1 cellular context compared by ENCODE assay signal in the genomic region with DNA sequence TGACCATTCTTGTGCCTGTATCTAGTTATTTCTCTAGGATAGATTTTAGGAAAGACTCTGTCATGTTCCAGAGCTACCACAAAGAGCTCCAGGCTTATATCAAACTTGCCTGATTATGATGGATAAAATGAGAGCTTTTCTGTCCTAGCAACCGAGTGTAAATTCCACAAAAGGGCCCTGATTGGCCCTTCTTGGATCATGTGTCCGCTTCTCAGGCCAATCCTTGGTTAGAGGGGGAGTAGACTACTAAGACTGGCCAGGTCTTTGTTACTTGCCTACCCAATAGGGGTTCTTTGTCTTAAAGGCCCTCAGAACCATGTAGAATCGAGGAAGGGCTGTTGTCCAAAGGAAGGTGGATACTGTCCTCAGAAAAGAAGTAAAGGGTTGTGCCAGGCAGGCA.
TF ChIP-seq lines count a peak whose summit lies in the region.

No MANE protein-coding gene starts in this region.

TF ChIP-seq in H1, 55 proteins besides CTCF, POLR2A, EP300 and RAD21:
- TF ChIP-seq SRF (IDR thresholded peaks at IDR 0.05; ENCODE audit: low read depth, low read length) = no peak
- TF ChIP-seq SP4 (IDR thresholded peaks at IDR 0.05; ENCODE audit: low read length) = no peak
- no peak for TF ChIP-seq TAF7 (optimal IDR thresholded peaks at IDR 0.05; ENCODE audit: borderline replicate concordance, low read depth, low read length)
- TF ChIP-seq E2F6 (IDR thresholded peaks at IDR 0.05) = no peak
- peak; percentile 26; the same call in 1 of the 2 replicates for TF ChIP-seq TBP (IDR thresholded peaks at IDR 0.05; ENCODE audit: low read depth, low read length)
- TF ChIP-seq SIN3A (conservative IDR thresholded peaks at IDR 0.05 in 1 of 2, IDR thresholded peaks at IDR 0.05 in 1 of 2; ENCODE audit: low read depth in 1 of 2, low read length in 2 of 2) = 0 out of 4 replicates have a peak, but pooled peaks of 1 of the 2 experiments have one; percentile 18
- no peak for TF ChIP-seq MAX (IDR thresholded peaks at IDR 0.05)
- TF ChIP-seq HDAC6 (IDR thresholded peaks at IDR 0.05; ENCODE audit: low read depth, low read length) = no peak
- no peak for TF ChIP-seq ZNF274 (IDR thresholded peaks at IDR 0.05; ENCODE audit: borderline replicate concordance, extremely low read depth, low read length)
- TF ChIP-seq YY1 (IDR thresholded peaks at IDR 0.05; ENCODE audit: low read depth, low read length) = no peak
- no peak for TF ChIP-seq BRCA1 (IDR thresholded peaks at IDR 0.05; ENCODE audit: low read depth, low read length)
- peak; percentile 67; the same call in 1 of the 2 replicates for TF ChIP-seq SP1 (IDR thresholded peaks at IDR 0.05; ENCODE audit: low read depth, low read length)
- TF ChIP-seq FOSL1 (IDR thresholded peaks at IDR 0.05; ENCODE audit: insufficient read depth, low read depth, low read length) = no peak
- no peak for TF ChIP-seq PHF8 (conservative IDR thresholded peaks at IDR 0.05; ENCODE audit: low read depth, low read length)
- no peak for TF ChIP-seq EZH2 (IDR thresholded peaks at IDR 0.05; ENCODE audit: low read depth, low read length, severe bottlenecking)
- TF ChIP-seq SAP30 (IDR thresholded peaks at IDR 0.05; ENCODE audit: insufficient read depth, insufficient replicate concordance, low read length) = no peak
- TF ChIP-seq KDM5A (IDR thresholded peaks at IDR 0.05; ENCODE audit: low read length) = no peak
- no peak for TF ChIP-seq SIRT6 (IDR thresholded peaks at IDR 0.05; ENCODE audit: low read length)
- TF ChIP-seq POLR2AphosphoS5 (IDR thresholded peaks at IDR 0.05; ENCODE audit: low read depth, low read length) = no peak
- TF ChIP-seq, protein P1, sequence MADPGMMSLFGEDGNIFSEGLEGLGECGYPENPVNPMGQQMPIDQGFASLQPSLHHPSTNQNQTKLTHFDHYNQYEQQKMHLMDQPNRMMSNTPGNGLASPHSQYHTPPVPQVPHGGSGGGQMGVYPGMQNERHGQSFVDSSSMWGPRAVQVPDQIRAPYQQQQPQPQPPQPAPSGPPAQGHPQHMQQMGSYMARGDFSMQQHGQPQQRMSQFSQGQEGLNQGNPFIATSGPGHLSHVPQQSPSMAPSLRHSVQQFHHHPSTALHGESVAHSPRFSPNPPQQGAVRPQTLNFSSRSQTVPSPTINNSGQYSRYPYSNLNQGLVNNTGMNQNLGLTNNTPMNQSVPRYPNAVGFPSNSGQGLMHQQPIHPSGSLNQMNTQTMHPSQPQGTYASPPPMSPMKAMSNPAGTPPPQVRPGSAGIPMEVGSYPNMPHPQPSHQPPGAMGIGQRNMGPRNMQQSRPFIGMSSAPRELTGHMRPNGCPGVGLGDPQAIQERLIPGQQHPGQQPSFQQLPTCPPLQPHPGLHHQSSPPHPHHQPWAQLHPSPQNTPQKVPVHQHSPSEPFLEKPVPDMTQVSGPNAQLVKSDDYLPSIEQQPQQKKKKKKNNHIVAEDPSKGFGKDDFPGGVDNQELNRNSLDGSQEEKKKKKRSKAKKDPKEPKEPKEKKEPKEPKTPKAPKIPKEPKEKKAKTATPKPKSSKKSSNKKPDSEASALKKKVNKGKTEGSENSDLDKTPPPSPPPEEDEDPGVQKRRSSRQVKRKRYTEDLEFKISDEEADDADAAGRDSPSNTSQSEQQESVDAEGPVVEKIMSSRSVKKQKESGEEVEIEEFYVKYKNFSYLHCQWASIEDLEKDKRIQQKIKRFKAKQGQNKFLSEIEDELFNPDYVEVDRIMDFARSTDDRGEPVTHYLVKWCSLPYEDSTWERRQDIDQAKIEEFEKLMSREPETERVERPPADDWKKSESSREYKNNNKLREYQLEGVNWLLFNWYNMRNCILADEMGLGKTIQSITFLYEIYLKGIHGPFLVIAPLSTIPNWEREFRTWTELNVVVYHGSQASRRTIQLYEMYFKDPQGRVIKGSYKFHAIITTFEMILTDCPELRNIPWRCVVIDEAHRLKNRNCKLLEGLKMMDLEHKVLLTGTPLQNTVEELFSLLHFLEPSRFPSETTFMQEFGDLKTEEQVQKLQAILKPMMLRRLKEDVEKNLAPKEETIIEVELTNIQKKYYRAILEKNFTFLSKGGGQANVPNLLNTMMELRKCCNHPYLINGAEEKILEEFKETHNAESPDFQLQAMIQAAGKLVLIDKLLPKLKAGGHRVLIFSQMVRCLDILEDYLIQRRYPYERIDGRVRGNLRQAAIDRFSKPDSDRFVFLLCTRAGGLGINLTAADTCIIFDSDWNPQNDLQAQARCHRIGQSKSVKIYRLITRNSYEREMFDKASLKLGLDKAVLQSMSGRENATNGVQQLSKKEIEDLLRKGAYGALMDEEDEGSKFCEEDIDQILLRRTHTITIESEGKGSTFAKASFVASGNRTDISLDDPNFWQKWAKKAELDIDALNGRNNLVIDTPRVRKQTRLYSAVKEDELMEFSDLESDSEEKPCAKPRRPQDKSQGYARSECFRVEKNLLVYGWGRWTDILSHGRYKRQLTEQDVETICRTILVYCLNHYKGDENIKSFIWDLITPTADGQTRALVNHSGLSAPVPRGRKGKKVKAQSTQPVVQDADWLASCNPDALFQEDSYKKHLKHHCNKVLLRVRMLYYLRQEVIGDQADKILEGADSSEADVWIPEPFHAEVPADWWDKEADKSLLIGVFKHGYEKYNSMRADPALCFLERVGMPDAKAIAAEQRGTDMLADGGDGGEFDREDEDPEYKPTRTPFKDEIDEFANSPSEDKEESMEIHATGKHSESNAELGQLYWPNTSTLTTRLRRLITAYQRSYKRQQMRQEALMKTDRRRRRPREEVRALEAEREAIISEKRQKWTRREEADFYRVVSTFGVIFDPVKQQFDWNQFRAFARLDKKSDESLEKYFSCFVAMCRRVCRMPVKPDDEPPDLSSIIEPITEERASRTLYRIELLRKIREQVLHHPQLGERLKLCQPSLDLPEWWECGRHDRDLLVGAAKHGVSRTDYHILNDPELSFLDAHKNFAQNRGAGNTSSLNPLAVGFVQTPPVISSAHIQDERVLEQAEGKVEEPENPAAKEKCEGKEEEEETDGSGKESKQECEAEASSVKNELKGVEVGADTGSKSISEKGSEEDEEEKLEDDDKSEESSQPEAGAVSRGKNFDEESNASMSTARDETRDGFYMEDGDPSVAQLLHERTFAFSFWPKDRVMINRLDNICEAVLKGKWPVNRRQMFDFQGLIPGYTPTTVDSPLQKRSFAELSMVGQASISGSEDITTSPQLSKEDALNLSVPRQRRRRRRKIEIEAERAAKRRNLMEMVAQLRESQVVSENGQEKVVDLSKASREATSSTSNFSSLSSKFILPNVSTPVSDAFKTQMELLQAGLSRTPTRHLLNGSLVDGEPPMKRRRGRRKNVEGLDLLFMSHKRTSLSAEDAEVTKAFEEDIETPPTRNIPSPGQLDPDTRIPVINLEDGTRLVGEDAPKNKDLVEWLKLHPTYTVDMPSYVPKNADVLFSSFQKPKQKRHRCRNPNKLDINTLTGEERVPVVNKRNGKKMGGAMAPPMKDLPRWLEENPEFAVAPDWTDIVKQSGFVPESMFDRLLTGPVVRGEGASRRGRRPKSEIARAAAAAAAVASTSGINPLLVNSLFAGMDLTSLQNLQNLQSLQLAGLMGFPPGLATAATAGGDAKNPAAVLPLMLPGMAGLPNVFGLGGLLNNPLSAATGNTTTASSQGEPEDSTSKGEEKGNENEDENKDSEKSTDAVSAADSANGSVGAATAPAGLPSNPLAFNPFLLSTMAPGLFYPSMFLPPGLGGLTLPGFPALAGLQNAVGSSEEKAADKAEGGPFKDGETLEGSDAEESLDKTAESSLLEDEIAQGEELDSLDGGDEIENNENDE (IDR thresholded peaks at IDR 0.05; ENCODE audit: insufficient replicate concordance, low read length) = no peak
- TF ChIP-seq SUZ12 (IDR thresholded peaks at IDR 0.05; ENCODE audit: low read length) = no peak
- no peak for TF ChIP-seq POU5F1 (IDR thresholded peaks at IDR 0.05; ENCODE audit: low read depth, low read length)
- TF ChIP-seq GABPA (IDR thresholded peaks at IDR 0.05; ENCODE audit: borderline replicate concordance, insufficient read depth, low read length) = no peak
- no peak for TF ChIP-seq NRF1 (IDR thresholded peaks at IDR 0.05; ENCODE audit: low read depth, low read length)
- no peak for TF ChIP-seq JUND (IDR thresholded peaks at IDR 0.05; ENCODE audit: low read length)
- no peak for TF ChIP-seq TCF12 (IDR thresholded peaks at IDR 0.05; ENCODE audit: low read depth, low read length)
- TF ChIP-seq CHD2 (IDR thresholded peaks at IDR 0.05; ENCODE audit: low read length) = peak; percentile 40; the same call in 1 of the 2 replicates
- no peak for TF ChIP-seq RNF2 (IDR thresholded peaks at IDR 0.05; ENCODE audit: borderline replicate concordance, low read depth, low read length, missing control alignments, poor library complexity, severe bottlenecking)
- TF ChIP-seq, protein P2, sequence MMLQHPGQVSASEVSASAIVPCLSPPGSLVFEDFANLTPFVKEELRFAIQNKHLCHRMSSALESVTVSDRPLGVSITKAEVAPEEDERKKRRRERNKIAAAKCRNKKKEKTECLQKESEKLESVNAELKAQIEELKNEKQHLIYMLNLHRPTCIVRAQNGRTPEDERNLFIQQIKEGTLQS (IDR thresholded peaks at IDR 0.05; ENCODE audit: insufficient read depth, low read depth, low read length) = peak; percentile 29; the same call in 1 of the 2 replicates
- TF ChIP-seq NANOG (IDR thresholded peaks at IDR 0.05; ENCODE audit: insufficient read depth, low read depth, low read length, poor library complexity, severe bottlenecking) = no peak
- TF ChIP-seq RFX5 (IDR thresholded peaks at IDR 0.05; ENCODE audit: borderline replicate concordance, low read depth, low read length) = peak; percentile 93
- no peak for TF ChIP-seq BACH1 (IDR thresholded peaks at IDR 0.05; ENCODE audit: low read length)
- TF ChIP-seq CEBPB (IDR thresholded peaks at IDR 0.05; ENCODE audit: low read depth, low read length) = no peak
- TF ChIP-seq RBBP5 (IDR thresholded peaks at IDR 0.05; ENCODE audit: borderline replicate concordance, low read depth, low read length) = no peak
- TF ChIP-seq GTF2F1 (IDR thresholded peaks at IDR 0.05; ENCODE audit: borderline replicate concordance, low read depth, low read length) = no peak
- TF ChIP-seq CREB1 (IDR thresholded peaks at IDR 0.05) = peak; percentile 27; the same call in 1 of the 2 replicates
- TF ChIP-seq BCL11A (IDR thresholded peaks at IDR 0.05; ENCODE audit: low read depth in 2 of 2, low read length in 2 of 2) = no peak
- TF ChIP-seq CBX5 (IDR thresholded peaks at IDR 0.05; ENCODE audit: low read depth, low read length) = no peak
- TF ChIP-seq ASH2L (IDR thresholded peaks at IDR 0.05; ENCODE audit: low read length) = no peak
- TF ChIP-seq, protein P3, sequence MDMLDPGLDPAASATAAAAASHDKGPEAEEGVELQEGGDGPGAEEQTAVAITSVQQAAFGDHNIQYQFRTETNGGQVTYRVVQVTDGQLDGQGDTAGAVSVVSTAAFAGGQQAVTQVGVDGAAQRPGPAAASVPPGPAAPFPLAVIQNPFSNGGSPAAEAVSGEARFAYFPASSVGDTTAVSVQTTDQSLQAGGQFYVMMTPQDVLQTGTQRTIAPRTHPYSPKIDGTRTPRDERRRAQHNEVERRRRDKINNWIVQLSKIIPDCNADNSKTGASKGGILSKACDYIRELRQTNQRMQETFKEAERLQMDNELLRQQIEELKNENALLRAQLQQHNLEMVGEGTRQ (IDR thresholded peaks at IDR 0.05; ENCODE audit: low read length) = peak; percentile 82
- no peak for TF ChIP-seq TAF1 (IDR thresholded peaks at IDR 0.05; ENCODE audit: low read depth, low read length)
- no peak for TF ChIP-seq HDAC2 (IDR thresholded peaks at IDR 0.05; ENCODE audit: borderline replicate concordance in 1 of 2, low read depth in 2 of 2, low read length in 2 of 2)
- no peak for TF ChIP-seq RXRA (IDR thresholded peaks at IDR 0.05; ENCODE audit: insufficient read depth, low read depth, low read length)
- no peak for TF ChIP-seq MAFK (IDR thresholded peaks at IDR 0.05; ENCODE audit: low read depth, low read length)
- no peak for TF ChIP-seq EGR1 (IDR thresholded peaks at IDR 0.05; ENCODE audit: borderline replicate concordance, low read depth, low read length)
- TF ChIP-seq ATF2 (IDR thresholded peaks at IDR 0.05; ENCODE audit: low read length) = no peak
- TF ChIP-seq KDM4A (IDR thresholded peaks at IDR 0.05; ENCODE audit: low read depth, low read length, severe bottlenecking) = no peak
